In genomic region chr6:8084586-8084985, GRCh38 we compare ENCODE assay signal across 18 cellular contexts. TPM values are rescaled to one million over a fixed set of nuclear protein-coding genes. Genes with fewer than 3 reads are reported as not detected.
A peak's percentile ranks its signal among the peaks of the same experiment; 100 is the strongest.
DNase-seq lines count a peak whose midpoint lies in the region; ATAC-seq and TF ChIP-seq lines count a peak whose summit lies in the region.
"Had no signal": no experiment of that assay in that cellular context is flagged by ENCODE, and none has a peak within 500 bp of the region (broad histone marks: within the 10 kb centered on the region; RNA-seq: fewer than 3 reads in every experiment).

No MANE protein-coding gene starts in this region.

- H3K27ac ChIP-seq in SJSA1 (peak overlapping the region; percentile 93), psoas muscle (peak overlapping the region; percentile 39), testis (no peak overlapping the region)
- H3K27ac ChIP-seq: C4-2B, colonic mucosa, esophagus muscularis mucosa had no signal

- TF ChIP-seq POLR2A in testis (IDR thresholded peaks at IDR 0.05): no peak

- DNase-seq in EL (peak; percentile 34), SJSA1 (ENCODE audit: low read depth in 1 of 2, low spot score in 2 of 2) (no peak), fibroblast of peridontal ligament (ENCODE audit: extremely low read depth) (peak; percentile 41), psoas muscle (no peak), testis (no peak), NCI-H1436 (lab: John Stamatoyannopoulos, UW) (no peak), NOMO-1 treated with dmso at 0.1 percent for 144 hours (lab: John Stamatoyannopoulos, UW; ENCODE audit: unreplicated experiment) (no peak), ureter (ENCODE audit: low spot score) (no peak)
- DNase-seq: activated CD4-positive, alpha-beta T cell treated with anti-CD3 and anti-CD28 coated beads for 36 hours; colonic mucosa; DMS79 treated with DMSO at 0.1 percent for 48 hours; NCI-H187; NCI-H524 treated with DMSO at 0.1 percent for 48 hours; stimulated activated CD4-positive, alpha-beta T cell treated with anti-CD3 and anti-CD28 coated beads, Interleukin-15, amount 100 ng/mL, for 24 hours had no signal

- intact Hi-C loops in psoas muscle (cut with DNase I) (no loop called here), testis (cut with DNase I; ENCODE audit: low total_unique reads) (no loop called here)

- H3K4me3 ChIP-seq in SJSA1 (no peak overlapping the region), psoas muscle (no peak overlapping the region), testis (no peak overlapping the region)
- H3K4me3 ChIP-seq: colonic mucosa, esophagus muscularis mucosa, GM12878, tibial nerve had no signal

- ATAC-seq in psoas muscle: no peak
- ATAC-seq: activated CD4-positive, alpha-beta T cell treated with anti-CD3 and anti-CD28 coated beads for 36 hours; GM12878 had no signal

- no peaks in the 10 kb centered on the region for H3K9me3 ChIP-seq in SJSA1 (replicated peaks)
- H3K9me3 ChIP-seq in psoas muscle: no peaks in the 10 kb centered on the region
- no peaks in the 10 kb centered on the region for H3K9me3 ChIP-seq in testis
- H3K9me3 ChIP-seq: colonic mucosa, esophagus muscularis mucosa, tibial nerve had no signal

- 64 to 91% (median 67%) methylated on average over 4 of the region's 4 CpGs for WGBS in psoas muscle, 3 donors
- 76 to 88% methylated on average over 4 of the region's 4 CpGs for whole genome bisulfite sequencing in testis, 2 donors

- H3K4me1 ChIP-seq in SJSA1 (replicated peaks) (peaks cover 42% of the 10 kb centered on the region), psoas muscle (peaks cover 22% of the 10 kb centered on the region), testis (peaks cover 9% of the 10 kb centered on the region)
- H3K4me1 ChIP-seq: colonic mucosa had no signal

- H3K27me3 ChIP-seq in SJSA1 (replicated peaks) (no peaks in the 10 kb centered on the region), psoas muscle (ENCODE audit: insufficient read depth in 3 of 3, low read length in 2 of 3) (no peaks in the 10 kb centered on the region), testis (no peaks in the 10 kb centered on the region)
- H3K27me3 ChIP-seq: colonic mucosa, esophagus muscularis mucosa, tibial nerve had no signal

- peaks cover 47% of the 10 kb centered on the region for H3K36me3 ChIP-seq in SJSA1
- peaks cover 6 to 22% of the 10 kb centered on the region in 2 donors for H3K36me3 ChIP-seq in psoas muscle (ENCODE audit: insufficient read depth in 1 of 2, low read depth in 1 of 2)
- peaks cover 4% of the 10 kb centered on the region for H3K36me3 ChIP-seq in testis (ENCODE audit: low read depth, missing control alignments)
- H3K36me3 ChIP-seq: colonic mucosa had no signal

- no peak for TF ChIP-seq CTCF in psoas muscle (IDR thresholded peaks at IDR 0.05)
- no peak for TF ChIP-seq CTCF in testis (IDR thresholded peaks at IDR 0.05)

RNA-seq across cellular contexts. Expression of gene EEF1E1, which starts 17.8 kb away (rescaled TPM):
- total RNA-seq in SJSA1 (2014; rRNA removed; shearing (Covaris generic)): 52.9 and 154 TPM in 2 replicates
- total RNA-seq in psoas muscle: 10 to 100 TPM; 12.8 to 14.0 (median 13.5) TPM
- 10 to 100 TPM; 18.8 to 24.6 (median 22.1) TPM for polyA plus RNA-seq in psoas muscle
- total RNA-seq in testis: 10 to 100 TPM; 53.5 to 62.4 TPM
- polyA plus RNA-seq in testis (ENCODE audit: insufficient read depth, low read depth, low replicate concordance): 93.3 TPM
- total RNA-seq in ureter: 31.6 TPM

RNA-seq across cellular contexts. Expression of gene BLOC1S5, which starts 20.4 kb away (rescaled TPM):
- total RNA-seq in SJSA1 (2014; rRNA removed; shearing (Covaris generic)): 18.3 and 22.0 TPM in 2 replicates
- total RNA-seq in psoas muscle: 10 to 100 TPM in 2 of 4 donors, 1 to 10 TPM in 2; 6.2 to 13.0 (median 8.8) TPM
- polyA plus RNA-seq in psoas muscle: 10 to 100 TPM in 1 of 3 donors, 1 to 10 TPM in 2; 5.6 to 17.7 (median 7.6) TPM
- total RNA-seq in testis: 10 to 100 TPM; 10.9 to 12.1 TPM
- 8.4 TPM for polyA plus RNA-seq in testis (ENCODE audit: insufficient read depth, low read depth, low replicate concordance)
- 10.1 TPM for total RNA-seq in ureter

Comparison
In these comparisons a context has a peak if more than half of its experiments do, and no peak if none do; other contexts are left out.
1. DNase-seq: peak in EL (single experiment) and fibroblast of peridontal ligament (single experiment); none in SJSA1 (0 of 2), psoas muscle (0 of 2), testis (single experiment), NCI-H1436 (single experiment), NOMO-1 treated with dmso at 0.1 percent for 144 hours (single experiment) and ureter (single experiment).
2. H3K27ac ChIP-seq: peak in SJSA1 (single experiment) and psoas muscle (single experiment); none in testis (0 of 2).